Comparison of ENCODE assay signal across 30 cellular contexts in genomic region chr2:24893934-24894333, GRCh38. TPM values are rescaled to one million over a fixed set of nuclear protein-coding genes. Genes with fewer than 3 reads are reported as not detected.
DNase-seq lines count a peak whose midpoint lies in the region; ATAC-seq, FAIRE-seq and TF ChIP-seq lines count a peak whose summit lies in the region.
"Had no signal": no experiment of that assay in that cellular context is flagged by ENCODE, and none has a peak within 500 bp of the region (broad histone marks: within the 10 kb centered on the region; RNA-seq: fewer than 3 reads in every experiment).

No MANE protein-coding gene starts in this region.

- intact Hi-C loops in HepG2 (cut with micrococcal nuclease; ENCODE audit: unreplicated experiment) = loop anchor here (2.0 kb wide), 1 partner anchor 25 kb away; no protein-coding TSS in a partner anchor
- intact Hi-C loops in right lobe of liver (cut with DNase I) = no loop called here
- intact Hi-C loops in posterior vena cava (cut with DNase I) = no loop called here
- intact Hi-C loops in A673 (cut with micrococcal nuclease; ENCODE audit: unreplicated experiment) = no loop called here

- FAIRE-seq in HepG2 (lab: Jason Lieb, UNC) (no peak), astrocyte (lab: Jason Lieb, UNC) (no peak)
- FAIRE-seq: GM12878, GM19239, H1, HTR-8/SVneo had no signal

- H3K4me3 ChIP-seq in HepG2 (replicated peaks in 1 of 3; ENCODE audit: insufficient read depth in 1 of 3, low read depth in 2 of 3, low read length in 3 of 3) (no peak overlapping the region), right lobe of liver (no peak overlapping the region), astrocyte (ENCODE audit: insufficient read depth, low read depth, low read length) (no peak overlapping the region), fibroblast of pulmonary artery (replicated peaks; ENCODE audit: low read depth, low read length) (no peak overlapping the region), HAP-1 (no peak overlapping the region), A673 (ENCODE audit: low read depth, low read length, poor library complexity, severe bottlenecking) (no peak overlapping the region)
- H3K4me3 ChIP-seq: gastroesophageal sphincter, GM12878, hepatocyte, skin epidermis had no signal

- peaks cover 25% of the 10 kb centered on the region for H3K9me3 Mint-ChIP-seq in astrocyte (ENCODE audit: unreplicated experiment)

- H3K27me3 ChIP-seq in HepG2 (ENCODE audit: control insufficient read depth in 1 of 2, insufficient read depth in 2 of 2, low read length in 2 of 2) = peaks cover 1 to 26% of the 10 kb centered on the region in 2 experiments; a peak in 2 of 5 replicates
- H3K27me3 ChIP-seq in right lobe of liver = no peaks in the 10 kb centered on the region
- no peaks in the 10 kb centered on the region for H3K27me3 ChIP-seq in astrocyte (ENCODE audit: insufficient read depth, low read length)
- no peaks in the 10 kb centered on the region for H3K27me3 ChIP-seq in HAP-1 (ENCODE audit: low read depth)
- H3K27me3 ChIP-seq in A673 (replicated peaks; ENCODE audit: insufficient read depth, low read depth, low read length, poor library complexity) = no peaks in the 10 kb centered on the region
- H3K27me3 ChIP-seq: gastroesophageal sphincter, hepatocyte had no signal

- H3K36me3 Mint-ChIP-seq in astrocyte (ENCODE audit: low read depth, unreplicated experiment) = peaks cover 26% of the 10 kb centered on the region

- in situ Hi-C loops in HepG2 (cut with HindIII; ENCODE audit: extremely low pct_ligation_motif_present, low pct_unique_long_range_greater_than_20kb) = no loop called here
- in situ Hi-C loops in HAP-1 (cut with MboI; ENCODE audit: low sequenced_read_pairs) = no loop called here

- POLR2A ChIA-PET in HepG2 (lab: Yijun Ruan, JAX) (no interaction called here), A673 (lab: Charles Lee; ENCODE audit: low non-redundant PET) (no interaction called here)

- H3K27ac ChIP-seq in HepG2 (ENCODE audit: extremely low read length, insufficient read depth, low read length) (no peak overlapping the region), right lobe of liver (no peak overlapping the region), astrocyte (ENCODE audit: low read depth, low read length) (no peak overlapping the region), A673 (ENCODE audit: low read depth, low read length, poor library complexity, severe bottlenecking) (no peak overlapping the region)
- H3K27ac ChIP-seq: gastroesophageal sphincter, hepatocyte, KMS-11, skin epidermis had no signal

- CTCF ChIA-PET in HepG2 (lab: Yijun Ruan, JAX; ENCODE audit: low intra/inter-chr PET ratio, low total read pairs) = no interaction called here
- CTCF ChIA-PET in A673 (lab: Charles Lee) = no interaction called here

- BruUV-seq in HepG2 (replicated peaks; lab: Mats Ljungman, UMichigan) (no TSS peak), A673 (replicated peaks; lab: Mats Ljungman, UMichigan) (no TSS peak)

- H3K4me1 ChIP-seq in HepG2 (ENCODE audit: insufficient read depth, low read length) = peaks cover 6% of the 10 kb centered on the region; the same call in 1 of the 2 replicates
- H3K4me1 ChIP-seq in right lobe of liver = no peaks in the 10 kb centered on the region
- no peaks in the 10 kb centered on the region for H3K4me1 ChIP-seq in astrocyte (ENCODE audit: insufficient read depth, low read length)
- no peaks in the 10 kb centered on the region for H3K4me1 ChIP-seq in HAP-1
- H3K4me1 ChIP-seq in A673 (ENCODE audit: insufficient read depth, low read length, poor library complexity, severe bottlenecking) = no peaks in the 10 kb centered on the region
- H3K4me1 ChIP-seq: gastroesophageal sphincter had no signal

- DNase-seq in HepG2 (ENCODE audit: low spot score) = no peak
- no peak for DNase-seq in right lobe of liver
- DNase-seq in astrocyte (ENCODE audit: low read depth) = peak; percentile 18
- peak; percentile 19 for DNase-seq in fibroblast of pulmonary artery (ENCODE audit: low read depth)
- no peak for DNase-seq in posterior vena cava (ENCODE audit: low spot score)
- no peak for DNase-seq in HAP-1 (ENCODE audit: low spot score in 2 of 2)
- no peak for DNase-seq in A673 (ENCODE audit: low spot score)
- DNase-seq: activated CD4-positive, alpha-beta T cell treated with anti-CD3 and anti-CD28 coated beads for 1 hour; activated CD8-positive, alpha-beta memory T cell treated with anti-CD3 and anti-CD28 coated beads, Interleukin-2, amount 50 U/mL, for 48 hours; activated CD8-positive, alpha-beta T cell treated with anti-CD3 and anti-CD28 coated beads for 36 hours; activated naive CD4-positive, alpha-beta T cell treated with anti-CD3 and anti-CD28 coated beads, Interleukin-2, amount 10 ng/mL, durations not matched to agents 7 days and 5 days; CD4-positive, alpha-beta memory T cell; cortex of kidney; effector memory CD8-positive, alpha-beta T cell; mammary epithelial cell; NCI-H1436 treated with DMSO at 0.1 percent for 48 hours; nephron progenitor cell; stimulated activated naive B cell treated with anti-CD40 and anti-IgM and Interleukin-4, amounts not matched to agents 10 μg/mL and 1 μg/mL and 100 μg/mL, for 72 hours had no signal

- no peak overlapping the region for H3K4me3 Mint-ChIP-seq in astrocyte (ENCODE audit: unreplicated experiment)
- H3K4me3 Mint-ChIP-seq: activated CD8-positive, alpha-beta T cell treated with anti-CD3 and anti-CD28 coated beads for 36 hours; activated naive CD4-positive, alpha-beta T cell treated with anti-CD3 and anti-CD28 coated beads, Interleukin-2, amount 10 ng/mL, durations not matched to agents 7 days and 5 days; activated T-helper 1 cell treated with anti-CD3 and anti-CD28 coated beads, Interleukin-12 subunit alpha, Interleukin-12 subunit beta, Interleukin-2, Interleukin-4 antibody, amounts not matched to agents 30 ng/mL and 10 ng/mL and 1 ng/mL, durations not matched to agents 14 hours and 24 hours and 36 hours; B cell; CD4-positive, alpha-beta memory T cell; effector memory CD8-positive, alpha-beta T cell; nephron progenitor cell; stimulated activated naive B cell treated with anti-CD40 and anti-IgM and Interleukin-4, amounts not matched to agents 10 μg/mL and 1 μg/mL and 100 μg/mL, for 72 hours; T-helper 2 cell treated with Interferon-gamma antibody and Interleukin-4, amounts not matched to agents 5 μg/mL and 100 μg/mL, for 36 hours had no signal

- no peak overlapping the region for H2AFZ ChIP-seq in HepG2 (ENCODE audit: low read length)
- no peak overlapping the region for H2AFZ ChIP-seq in astrocyte (ENCODE audit: low read depth, low read length)
- H2AFZ ChIP-seq: hepatocyte had no signal

- H3K4me1 Mint-ChIP-seq in astrocyte (ENCODE audit: low read depth, unreplicated experiment) = no peaks in the 10 kb centered on the region
- H3K4me1 Mint-ChIP-seq: activated naive CD4-positive, alpha-beta T cell treated with anti-CD3 and anti-CD28 coated beads, Interleukin-2, amount 10 ng/mL, durations not matched to agents 7 days and 5 days had no signal

- no peaks in the 10 kb centered on the region for H3K27me3 Mint-ChIP-seq in astrocyte (ENCODE audit: low read depth, unreplicated experiment)
- H3K27me3 Mint-ChIP-seq: activated CD8-positive, alpha-beta T cell treated with anti-CD3 and anti-CD28 coated beads for 36 hours; activated naive CD4-positive, alpha-beta T cell treated with anti-CD3 and anti-CD28 coated beads, Interleukin-2, amount 10 ng/mL, durations not matched to agents 7 days and 5 days; B cell; CD4-positive, alpha-beta memory T cell; effector memory CD8-positive, alpha-beta T cell; stimulated activated naive B cell treated with anti-CD40 and anti-IgM and Interleukin-4, amounts not matched to agents 10 μg/mL and 1 μg/mL and 100 μg/mL, for 72 hours had no signal

- peaks cover 20% of the 10 kb centered on the region for H3K9me3 ChIP-seq in HepG2 (ENCODE audit: low read length)
- H3K9me3 ChIP-seq in right lobe of liver = peaks cover 0 to 16% (median 0%) of the 10 kb centered on the region in 4 donors
- H3K9me3 ChIP-seq in astrocyte (ENCODE audit: insufficient read depth, low read depth, low read length) = peaks cover 6% of the 10 kb centered on the region
- peaks cover 19% of the 10 kb centered on the region for H3K9me3 ChIP-seq in HAP-1
- peaks cover 15% of the 10 kb centered on the region for H3K9me3 ChIP-seq in A673 (ENCODE audit: low read depth, low read length, poor library complexity, severe bottlenecking)

- no peak overlapping the region for H3K27ac Mint-ChIP-seq in astrocyte (ENCODE audit: unreplicated experiment)
- H3K27ac Mint-ChIP-seq: activated CD8-positive, alpha-beta T cell treated with anti-CD3 and anti-CD28 coated beads for 36 hours; activated naive CD4-positive, alpha-beta T cell treated with anti-CD3 and anti-CD28 coated beads, Interleukin-2, amount 10 ng/mL, durations not matched to agents 7 days and 5 days; activated T-helper 1 cell treated with anti-CD3 and anti-CD28 coated beads, Interleukin-12 subunit alpha, Interleukin-12 subunit beta, Interleukin-2, Interleukin-4 antibody, amounts not matched to agents 30 ng/mL and 10 ng/mL and 1 ng/mL, durations not matched to agents 14 hours and 24 hours and 36 hours; B cell; CD4-positive, alpha-beta memory T cell; effector memory CD8-positive, alpha-beta T cell; nephron progenitor cell; stimulated activated naive B cell treated with anti-CD40 and anti-IgM and Interleukin-4, amounts not matched to agents 10 μg/mL and 1 μg/mL and 100 μg/mL, for 72 hours; T-helper 2 cell treated with Interferon-gamma antibody and Interleukin-4, amounts not matched to agents 5 μg/mL and 100 μg/mL, for 36 hours had no signal

- TF ChIP-seq EP300 in HepG2 (IDR thresholded peaks at IDR 0.05; ENCODE audit: low read depth in 2 of 2, low read length in 2 of 2) = no peak
- TF ChIP-seq EP300 in HepG2 (CRISPR knock-in tag; IDR thresholded peaks at IDR 0.05; ENCODE audit: borderline replicate concordance) = no peak

- TF ChIP-seq POLR2A in HepG2 (IDR thresholded peaks at IDR 0.05; ENCODE audit: insufficient read depth in 1 of 2, low read depth in 2 of 2, low read length in 2 of 2) = no peak
- TF ChIP-seq POLR2A in right lobe of liver (IDR thresholded peaks at IDR 0.05) = no peak

- H3K9ac ChIP-seq in HepG2 (ENCODE audit: insufficient read depth, low read depth, low read length) (no peak overlapping the region), astrocyte (ENCODE audit: low read length) (no peak overlapping the region)
- H3K9ac ChIP-seq: KMS-11 had no signal

- H3K79me2 ChIP-seq in HepG2 (ENCODE audit: insufficient read depth, low read length) = no peaks in the 10 kb centered on the region
- H3K79me2 ChIP-seq in astrocyte (ENCODE audit: insufficient read depth, low read length) = no peaks in the 10 kb centered on the region
- H3K79me2 ChIP-seq: hepatocyte had no signal

- H4K20me1 ChIP-seq in HepG2 (ENCODE audit: insufficient read depth, low read length) (no peaks in the 10 kb centered on the region; the same call in 1 of the 2 replicates), astrocyte (ENCODE audit: insufficient read depth, low read length) (no peaks in the 10 kb centered on the region)

- ATAC-seq in HepG2 (no peak), right lobe of liver (no peak), HG03378 (IDR thresholded peaks at IDR 0.05; ENCODE audit: unreplicated experiment) (no peak)
- ATAC-seq: activated CD8-positive, alpha-beta T cell treated with anti-CD3 and anti-CD28 coated beads for 36 hours; effector memory CD8-positive, alpha-beta T cell; gastroesophageal sphincter; GM12878; stimulated activated naive B cell treated with anti-CD40 and anti-IgM and Interleukin-4, amounts not matched to agents 10 μg/mL and 1 μg/mL and 100 μg/mL, for 72 hours had no signal

- H3K4me2 ChIP-seq in HepG2 (ENCODE audit: low read depth, low read length) (no peak overlapping the region), astrocyte (ENCODE audit: low read length) (no peak overlapping the region)
- H3K4me2 ChIP-seq: hepatocyte, KMS-11 had no signal

- TF ChIP-seq RAD21 in HepG2 (CRISPR knock-in tag; IDR thresholded peaks at IDR 0.05) = no peak

- TF ChIP-seq CTCF in HepG2 (CRISPR knock-in tag; IDR thresholded peaks at IDR 0.05) = no peak
- TF ChIP-seq CTCF in right lobe of liver (IDR thresholded peaks at IDR 0.05) = no peak
- TF ChIP-seq CTCF in astrocyte (IDR thresholded peaks at IDR 0.05; ENCODE audit: insufficient read depth, low read depth, low read length) = no peak
- TF ChIP-seq CTCF in fibroblast of pulmonary artery (IDR thresholded peaks at IDR 0.05; ENCODE audit: low read length, missing control alignments) = no peak
- no peak for TF ChIP-seq CTCF in A673 (conservative IDR thresholded peaks at IDR 0.05; ENCODE audit: low read depth, low read length)

- H3K36me3 ChIP-seq in HepG2 (replicated peaks in 1 of 2; ENCODE audit: control insufficient read depth in 1 of 2, insufficient read depth in 2 of 2, low read length in 2 of 2) (no peaks in the 10 kb centered on the region), right lobe of liver (no peaks in the 10 kb centered on the region), astrocyte (ENCODE audit: insufficient read depth, low read length) (no peaks in the 10 kb centered on the region), HAP-1 (replicated peaks) (peaks cover 27% of the 10 kb centered on the region), A673 (ENCODE audit: insufficient read depth, low read length, poor library complexity, severe bottlenecking) (no peaks in the 10 kb centered on the region)
- H3K36me3 ChIP-seq: gastroesophageal sphincter had no signal

- 2% methylated on average over 3 of the region's 3 CpGs for WGBS in HepG2 (ENCODE audit: low lambda C conversion rate)
- 63% methylated on average over 3 of the region's 3 CpGs for WGBS in right lobe of liver (ENCODE audit: insufficient coverage, low coverage, low lambda C conversion rate, missing lambda C conversion rate)

RNA-seq across cellular contexts. Expression of gene ADCY3, which starts 26.1 kb away (rescaled TPM):
- total RNA-seq in HepG2 (2016; rRNA removed; fragmentation: Illumina TruSeq; extraction: Trizol) (0.11 TPM in 1 of 2 replicates, not detected in the other), right lobe of liver (1 to 10 TPM; 2.2 to 7.0 (median 5.6) TPM), astrocyte (12.5 and 20.5 TPM in 2 replicates), posterior vena cava (100 to 1,000 TPM in 1 of 2 donors, 10 to 100 TPM in 1; 99.5 to 129 TPM), A673 (2021) (37.3 and 42.2 TPM in 2 replicates)
- total RNA-seq in HepG2 (2016; cell fraction: cytosol; rRNA removed; fragmentation: Illumina TruSeq; extraction: Trizol; ENCODE audit: low read depth) = not detected in 2 replicates
- total RNA-seq in HepG2 (2016; cell fraction: insoluble cytoplasmic fraction; rRNA removed; fragmentation: Illumina TruSeq; extraction: Trizol) = 0.13 and 0.21 TPM in 2 replicates
- 0.21 TPM in 1 of 2 replicates, not detected in the other for total RNA-seq in HepG2 (2016; cell fraction: membrane; rRNA removed; fragmentation: Illumina TruSeq; extraction: Trizol)
- total RNA-seq in HepG2 (2016; cell fraction: nucleus; rRNA removed; fragmentation: Illumina TruSeq; extraction: Trizol) = not detected in 2 replicates
- polyA plus RNA-seq in HepG2 (2011; rRNA removed) = 0.40 and 0.61 TPM in 2 replicates
- 0.10 and 0.42 TPM in 2 replicates for polyA plus RNA-seq in HepG2 (2011; cell fraction: cytosol; rRNA removed)
- polyA plus RNA-seq in HepG2 (2011; cell fraction: nucleus; rRNA removed) = 1.8 and 2.6 TPM in 2 replicates
- 0.12 and 0.13 TPM in 2 replicates for polyA plus RNA-seq in HepG2 (2012)
- not detected in 2 replicates for polyA plus RNA-seq in HepG2 (2016; cell fraction: cytosol; fragmentation: Illumina TruSeq; extraction: Trizol; ENCODE audit: low read depth)
- polyA plus RNA-seq in HepG2 (2016; cell fraction: insoluble cytoplasmic fraction; fragmentation: Illumina TruSeq; extraction: Trizol; ENCODE audit: low read depth) = not detected in 2 replicates
- polyA plus RNA-seq in HepG2 (2016; cell fraction: membrane; fragmentation: Illumina TruSeq; extraction: Trizol; ENCODE audit: low read depth) = 0.36 TPM in 1 of 2 replicates, not detected in the other
- not detected in 2 replicates for polyA plus RNA-seq in HepG2 (2016; cell fraction: nucleus; fragmentation: Illumina TruSeq; extraction: Trizol; ENCODE audit: insufficient read depth, low read depth)
- polyA minus RNA-seq in HepG2 (2011; rRNA and poly(A)+ RNA removed; ENCODE audit: low replicate concordance) = 1.3 and 222 TPM in 2 replicates
- 1.1 and 1.8 TPM in 2 replicates for polyA minus RNA-seq in HepG2 (2011; cell fraction: cytosol; rRNA and poly(A)+ RNA removed)
- 0.77 and 1.2 TPM in 2 replicates for polyA minus RNA-seq in HepG2 (2011; cell fraction: nucleus; rRNA and poly(A)+ RNA removed)

Comparison
In these comparisons a context has a peak if more than half of its experiments do, and no peak if none do; other contexts are left out.
1. DNase-seq: peak in astrocyte (single experiment) and fibroblast of pulmonary artery (single experiment); none in HepG2 (single experiment), right lobe of liver (0 of 3), posterior vena cava (single experiment), HAP-1 (0 of 2) and A673 (single experiment).